Comparison of ENCODE assay signal across 20 cellular contexts in genomic region chr4:53576218-53576617, GRCh38. TPM values are rescaled to one million over a fixed set of nuclear protein-coding genes. Genes with fewer than 3 reads are reported as not detected.
"Had no signal": no experiment of that assay in that cellular context is flagged by ENCODE, and none has a peak within 500 bp of the region (broad histone marks: within the 10 kb centered on the region; RNA-seq: fewer than 3 reads in every experiment).

No MANE protein-coding gene starts in this region.

- DNase-seq: activated CD4-positive, alpha-beta T cell treated with anti-CD3 and anti-CD28 coated beads for 36 hours; activated CD8-positive, alpha-beta memory T cell treated with anti-CD3 and anti-CD28 coated beads, Interleukin-2, amount 50 U/mL, for 48 hours; activated CD8-positive, alpha-beta T cell treated with anti-CD3 and anti-CD28 coated beads for 36 hours; activated naive CD4-positive, alpha-beta T cell; activated naive CD8-positive, alpha-beta T cell treated with anti-CD3 and anti-CD28 coated beads, Interleukin-2, amount 50 U/mL, for 24 hours; esophagus squamous epithelium; foreskin melanocyte; head of caudate nucleus; left ventricle myocardium superior; mesendoderm; stimulated activated CD4-positive, alpha-beta T cell treated with anti-CD3 and anti-CD28 coated beads, Interleukin-1b, Interleukin-23, amount 100 ng/mL, for 48 hours; T-cell; T1000; transverse colon; WERI-Rb-1 had no signal

- H3K27ac ChIP-seq: ascending aorta, esophagus squamous epithelium, transverse colon, WERI-Rb-1 had no signal

- H3K36me3 ChIP-seq: ascending aorta, transverse colon, WERI-Rb-1 had no signal

- H3K27ac Mint-ChIP-seq: activated CD4-positive, alpha-beta T cell treated with anti-CD3 and anti-CD28 coated beads for 36 hours; activated CD8-positive, alpha-beta T cell treated with anti-CD3 and anti-CD28 coated beads for 36 hours; activated naive CD8-positive, alpha-beta T cell treated with anti-CD3 and anti-CD28 coated beads, Interleukin-2, amount 50 U/mL, for 24 hours; activated T-helper 1 cell treated with anti-CD3 and anti-CD28 coated beads, Interleukin-12 subunit alpha, Interleukin-12 subunit beta, Interleukin-2, Interleukin-4 antibody, amounts not matched to agents 30 ng/mL and 10 ng/mL and 1 ng/mL, durations not matched to agents 14 hours and 24 hours and 36 hours; stimulated activated memory B cell treated with anti-CD40 and anti-IgM and Interleukin-4, amounts not matched to agents 10 μg/mL and 1 μg/mL and 100 μg/mL, for 72 hours; T-cell had no signal

- ATAC-seq: activated CD4-positive, alpha-beta T cell treated with anti-CD3 and anti-CD28 coated beads for 36 hours; activated CD8-positive, alpha-beta T cell treated with anti-CD3 and anti-CD28 coated beads for 36 hours; activated naive CD8-positive, alpha-beta T cell treated with anti-CD3 and anti-CD28 coated beads, Interleukin-2, amount 50 U/mL, for 24 hours; left ventricle myocardium superior; T-cell had no signal

- H3K4me3 ChIP-seq: ascending aorta, esophagus squamous epithelium, transverse colon had no signal

- H3K27me3 ChIP-seq: ascending aorta, esophagus squamous epithelium, transverse colon had no signal

- H3K4me1 ChIP-seq: ascending aorta had no signal

- H3K27me3 Mint-ChIP-seq: activated CD4-positive, alpha-beta T cell treated with anti-CD3 and anti-CD28 coated beads for 36 hours; activated CD8-positive, alpha-beta T cell treated with anti-CD3 and anti-CD28 coated beads for 36 hours; stimulated activated memory B cell treated with anti-CD40 and anti-IgM and Interleukin-4, amounts not matched to agents 10 μg/mL and 1 μg/mL and 100 μg/mL, for 72 hours; T-cell had no signal

- H3K9me3 Mint-ChIP-seq: activated CD8-positive, alpha-beta T cell treated with anti-CD3 and anti-CD28 coated beads for 36 hours; activated naive CD8-positive, alpha-beta T cell treated with anti-CD3 and anti-CD28 coated beads, Interleukin-2, amount 50 U/mL, for 24 hours; activated T-helper 1 cell treated with anti-CD3 and anti-CD28 coated beads, Interleukin-12 subunit alpha, Interleukin-12 subunit beta, Interleukin-2, Interleukin-4 antibody, amounts not matched to agents 30 ng/mL and 10 ng/mL and 1 ng/mL, durations not matched to agents 14 hours and 24 hours and 36 hours; neural crest cell; stimulated activated memory B cell treated with anti-CD40 and anti-IgM and Interleukin-4, amounts not matched to agents 10 μg/mL and 1 μg/mL and 100 μg/mL, for 72 hours had no signal

- H3K9me3 ChIP-seq: ascending aorta, esophagus squamous epithelium, transverse colon had no signal

- FAIRE-seq: islet of Langerhans had no signal

- H3K36me3 Mint-ChIP-seq: stimulated activated memory B cell treated with anti-CD40 and anti-IgM and Interleukin-4, amounts not matched to agents 10 μg/mL and 1 μg/mL and 100 μg/mL, for 72 hours; T-cell had no signal

- H3K4me3 Mint-ChIP-seq: activated CD4-positive, alpha-beta T cell treated with anti-CD3 and anti-CD28 coated beads for 36 hours; activated CD8-positive, alpha-beta T cell treated with anti-CD3 and anti-CD28 coated beads for 36 hours; activated naive CD8-positive, alpha-beta T cell treated with anti-CD3 and anti-CD28 coated beads, Interleukin-2, amount 50 U/mL, for 24 hours; activated T-helper 1 cell treated with anti-CD3 and anti-CD28 coated beads, Interleukin-12 subunit alpha, Interleukin-12 subunit beta, Interleukin-2, Interleukin-4 antibody, amounts not matched to agents 30 ng/mL and 10 ng/mL and 1 ng/mL, durations not matched to agents 14 hours and 24 hours and 36 hours; neural crest cell; stimulated activated memory B cell treated with anti-CD40 and anti-IgM and Interleukin-4, amounts not matched to agents 10 μg/mL and 1 μg/mL and 100 μg/mL, for 72 hours; T-cell had no signal

- H3K4me1 Mint-ChIP-seq: activated CD4-positive, alpha-beta T cell treated with anti-CD3 and anti-CD28 coated beads for 36 hours; activated naive CD8-positive, alpha-beta T cell treated with anti-CD3 and anti-CD28 coated beads, Interleukin-2, amount 50 U/mL, for 24 hours; neural crest cell; stimulated activated memory B cell treated with anti-CD40 and anti-IgM and Interleukin-4, amounts not matched to agents 10 μg/mL and 1 μg/mL and 100 μg/mL, for 72 hours; T-cell had no signal

RNA-seq across cellular contexts. Expression of gene LNX1, which starts 15.1 kb away (rescaled TPM):
- total RNA-seq: activated CD4-positive, alpha-beta T cell treated with anti-CD3 and anti-CD28 coated beads for 36 hours; activated CD8-positive, alpha-beta T cell treated with anti-CD3 and anti-CD28 coated beads for 36 hours; activated T-helper 1 cell treated with anti-CD3 and anti-CD28 coated beads, Interleukin-12 subunit alpha, Interleukin-12 subunit beta, Interleukin-2, Interleukin-4 antibody, amounts not matched to agents 30 ng/mL and 10 ng/mL and 1 ng/mL, durations not matched to agents 14 hours and 24 hours and 36 hours; neural crest cell had no signal
